In the genomic region with DNA sequence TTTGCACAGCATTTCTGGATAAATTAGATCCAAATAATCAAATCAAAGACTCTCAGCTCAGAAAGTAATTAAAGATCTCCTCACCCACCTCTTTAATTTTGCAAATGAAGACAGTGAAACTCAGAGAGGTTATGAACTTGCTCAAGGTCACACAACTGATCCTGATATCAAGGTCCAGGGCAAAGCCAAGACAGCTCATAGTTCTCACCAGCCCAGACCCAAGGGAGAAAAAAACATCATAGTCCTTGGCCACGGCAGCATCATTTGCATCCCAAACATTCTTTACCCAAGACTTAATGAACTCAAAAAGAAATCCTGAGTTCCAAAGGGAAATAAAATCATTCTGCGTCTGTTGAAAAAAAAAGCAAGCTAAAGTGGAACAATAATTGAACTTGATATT, we compare ENCODE assay signal across 18 cellular contexts.
DNase-seq lines count a peak whose midpoint lies in the region; ATAC-seq and TF ChIP-seq lines count a peak whose summit lies in the region.
"Had no signal": no experiment of that assay in that cellular context is flagged by ENCODE, and none has a peak within 500 bp of the region (broad histone marks: within the 10 kb centered on the region; RNA-seq: fewer than 3 reads in every experiment).

No MANE protein-coding gene starts in this region.

- H3K4me3 ChIP-seq in left ventricle myocardium inferior (no peak overlapping the region), heart right ventricle (no peak overlapping the region), OCI-LY1 (ENCODE audit: low read depth, low read length, poor library complexity, severe bottlenecking) (peak overlapping the region; percentile 14), colonic mucosa (no peak overlapping the region)
- no peak overlapping the region for H3K4me3 ChIP-seq in effector memory CD4-positive, alpha-beta T cell (ENCODE audit: insufficient read depth, low read depth, low read length, poor library complexity, severe bottlenecking)
- H3K4me3 ChIP-seq: right lobe of liver, SJSA1 had no signal

- DNase-seq in left ventricle myocardium inferior (no peak), heart right ventricle (no peak), left ventricle myocardium superior (no peak), colonic mucosa (no peak), inferior parietal cortex (ENCODE audit: extremely low spot score) (no peak)
- DNase-seq in effector memory CD4-positive, alpha-beta T cell = no peak
- DNase-seq: activated T-cell treated with anti-CD3 and anti-CD28 coated beads, Interleukin-2, amount 50 U/mL, for 1 hour; DND-41; endodermal cell; left colon; MM.1S; NCI-H1436 treated with DMSO at 0.1 percent for 48 hours; NCI-H510A treated with DMSO at 0.1 percent for 48 hours; right lobe of liver had no signal

- no peak overlapping the region for H2AFZ ChIP-seq in OCI-LY1 (ENCODE audit: low read length)

- H3K36me3 ChIP-seq in left ventricle myocardium inferior (no peaks in the 10 kb centered on the region), heart right ventricle (no peaks in the 10 kb centered on the region), OCI-LY1 (ENCODE audit: insufficient read depth, low read length) (no peaks in the 10 kb centered on the region), colonic mucosa (no peaks in the 10 kb centered on the region)
- H3K36me3 ChIP-seq in effector memory CD4-positive, alpha-beta T cell (ENCODE audit: control insufficient read depth, insufficient read depth, low read length) = no peaks in the 10 kb centered on the region
- H3K36me3 ChIP-seq: right lobe of liver, SJSA1 had no signal

- H3K9ac ChIP-seq in OCI-LY1 (ENCODE audit: low read length) (peak overlapping the region; percentile 75), colonic mucosa (ENCODE audit: low read depth in 2 of 2, low read length in 2 of 2) (no peak overlapping the region)

- H4K20me1 ChIP-seq in OCI-LY1 (ENCODE audit: insufficient read depth, low read length) = no peaks in the 10 kb centered on the region

- ATAC-seq in heart right ventricle = no peak
- peak; percentile 51 for ATAC-seq in left ventricle myocardium superior
- ATAC-seq: HCT116, left colon, Panc1, right lobe of liver had no signal

- peak overlapping the region; percentile 50 for H3K4me2 ChIP-seq in OCI-LY1 (ENCODE audit: low read length)

- H3K9me2 ChIP-seq in OCI-LY1 (ENCODE audit: low read depth, low read length) = no peaks in the 10 kb centered on the region

- H3K4me1 ChIP-seq in left ventricle myocardium inferior (peaks cover 86% of the 10 kb centered on the region), heart right ventricle (peaks cover 3 to 92% (median 42%) of the 10 kb centered on the region in 9 donors), OCI-LY1 (ENCODE audit: insufficient read depth, low read length, severe bottlenecking) (peaks cover 100% of the 10 kb centered on the region), colonic mucosa (no peaks in the 10 kb centered on the region)
- H3K4me1 ChIP-seq in effector memory CD4-positive, alpha-beta T cell (ENCODE audit: control insufficient read depth, insufficient read depth, low read length, poor library complexity, severe bottlenecking) = no peaks in the 10 kb centered on the region
- H3K4me1 ChIP-seq: right lobe of liver had no signal

- 39 to 47% methylated on average over 2 of the region's 2 CpGs for WGBS in heart right ventricle, 2 donors

- peaks cover 9% of the 10 kb centered on the region; the same call in 1 of the 2 replicates for H3F3A ChIP-seq in OCI-LY1 (ENCODE audit: insufficient read depth, low read length)

- TF ChIP-seq CTCF in left ventricle myocardium inferior (IDR thresholded peaks at IDR 0.05; ENCODE audit: borderline replicate concordance) (no peak), heart right ventricle (IDR thresholded peaks at IDR 0.05) (no peak), OCI-LY1 (IDR thresholded peaks at IDR 0.05; ENCODE audit: low read length) (no peak), colonic mucosa (IDR thresholded peaks at IDR 0.05) (no peak)

- intact Hi-C loops in left ventricle myocardium inferior (cut with micrococcal nuclease) = loop anchor here (5.0 kb wide), 1 partner anchor 85 kb away; no protein-coding TSS in a partner anchor
- intact Hi-C loops in heart right ventricle (cut with DNase I) = loop anchor here in 1 of 10 donors (5.0 kb wide), 1 partner anchor 160 kb away; no protein-coding TSS in a partner anchor
- intact Hi-C loops in left ventricle myocardium superior (cut with micrococcal nuclease) = no loop called here
- intact Hi-C loops in colonic mucosa (cut with DNase I) = no loop called here

- no peaks in the 10 kb centered on the region for H3K9me3 ChIP-seq in left ventricle myocardium inferior (replicated peaks)
- H3K9me3 ChIP-seq in heart right ventricle = no peaks in the 10 kb centered on the region
- H3K9me3 ChIP-seq in OCI-LY1 (ENCODE audit: low read length) = no peaks in the 10 kb centered on the region
- H3K9me3 ChIP-seq in colonic mucosa = no peaks in the 10 kb centered on the region
- no peaks in the 10 kb centered on the region for H3K9me3 ChIP-seq in effector memory CD4-positive, alpha-beta T cell (ENCODE audit: control insufficient read depth, low read length)
- H3K9me3 ChIP-seq: right lobe of liver, SJSA1 had no signal

- peak overlapping the region; percentile 41 for H3K27ac ChIP-seq in left ventricle myocardium inferior (replicated peaks)
- peak overlapping the region in 2 of 10 donors; percentile 2 to 10 for H3K27ac ChIP-seq in heart right ventricle
- H3K27ac ChIP-seq in OCI-LY1 (ENCODE audit: low read depth, low read length, poor library complexity, severe bottlenecking) = peak overlapping the region; percentile 98
- no peak overlapping the region for H3K27ac ChIP-seq in colonic mucosa
- no peak overlapping the region for H3K27ac ChIP-seq in effector memory CD4-positive, alpha-beta T cell (ENCODE audit: insufficient read depth, low read length, poor library complexity, severe bottlenecking)
- H3K27ac ChIP-seq: right lobe of liver, SJSA1 had no signal

- H3K27me3 ChIP-seq in left ventricle myocardium inferior (ENCODE audit: low read depth) (no peaks in the 10 kb centered on the region), heart right ventricle (no peaks in the 10 kb centered on the region), OCI-LY1 (ENCODE audit: insufficient read depth, low read length) (no peaks in the 10 kb centered on the region), colonic mucosa (no peaks in the 10 kb centered on the region)
- no peaks in the 10 kb centered on the region for H3K27me3 ChIP-seq in effector memory CD4-positive, alpha-beta T cell (replicated peaks; ENCODE audit: control insufficient read depth, insufficient read depth, low read length, poor library complexity, severe bottlenecking)
- H3K27me3 ChIP-seq: right lobe of liver, SJSA1 had no signal

- no peaks in the 10 kb centered on the region for H3K79me2 ChIP-seq in OCI-LY1 (ENCODE audit: insufficient read depth, low read length)

Comparison
In these comparisons a context has a peak if more than half of its experiments do, and no peak if none do; other contexts are left out.
1. H3K27ac ChIP-seq: peak in left ventricle myocardium inferior (single experiment) and OCI-LY1 (single experiment); none in colonic mucosa (single experiment) and effector memory CD4-positive, alpha-beta T cell (single experiment).